1 cellular context compared by ENCODE assay signal in the genomic region with DNA sequence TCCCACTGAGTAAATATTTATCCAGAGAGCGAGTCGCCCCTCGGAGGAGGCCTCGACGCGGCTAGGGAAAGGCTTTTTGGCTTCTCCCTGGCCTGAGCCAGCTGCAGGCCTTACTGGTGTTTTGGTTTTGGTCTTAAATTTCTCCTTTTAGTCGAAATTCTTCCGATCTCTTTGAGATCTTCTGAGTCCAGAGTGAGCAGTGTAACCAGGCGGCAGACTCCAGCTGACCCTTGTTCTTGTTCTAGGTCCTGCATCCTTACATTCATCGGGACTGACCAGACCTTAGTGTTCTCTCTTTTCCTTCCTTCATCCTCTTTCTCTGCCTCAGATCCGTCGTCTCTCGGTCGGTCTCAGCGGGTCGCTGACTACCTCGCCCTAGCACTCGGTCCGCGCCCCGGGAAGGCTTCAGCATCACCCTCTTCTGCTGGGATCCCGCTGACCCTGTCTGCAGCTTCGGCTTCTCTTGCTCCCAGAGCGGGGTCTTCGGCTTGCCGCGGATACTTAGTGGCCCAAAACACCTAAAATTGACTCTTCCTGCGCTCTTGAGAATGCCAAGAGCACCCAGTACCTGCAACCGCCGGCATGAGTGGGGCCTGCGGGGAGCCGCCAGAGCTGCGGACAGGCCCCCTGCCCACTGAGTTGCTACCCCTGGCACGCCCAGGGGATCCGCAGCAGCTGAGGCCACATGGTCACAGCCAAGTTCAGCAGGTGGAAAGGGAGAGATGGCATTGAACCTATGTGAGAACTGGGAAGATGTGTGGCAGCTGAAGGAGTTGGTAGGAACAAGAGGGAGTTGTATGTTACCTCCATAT.
TF ChIP-seq lines count a peak whose summit lies in the region.

No MANE protein-coding gene starts in this region.

TF ChIP-seq in HepG2, 621 proteins besides CTCF, POLR2A, EP300 and RAD21 (continued from another document and continues in another):
- TF ChIP-seq EED (CRISPR knock-in tag; IDR thresholded peaks at IDR 0.05) (peak; percentile 8; the same call in 1 of the 2 replicates), ZNF496 (CRISPR knock-in tag; IDR thresholded peaks at IDR 0.05; ENCODE audit: insufficient replicate concordance) (no peak), SP140L (CRISPR knock-in tag; IDR thresholded peaks at IDR 0.05; ENCODE audit: borderline replicate concordance) (no peak), ZNF552 (CRISPR knock-in tag; IDR thresholded peaks at IDR 0.05; ENCODE audit: borderline replicate concordance) (no peak), KDM2A (CRISPR knock-in tag; IDR thresholded peaks at IDR 0.05; ENCODE audit: borderline replicate concordance, low read depth) (0 out of 2 replicates have a peak, but pooled peaks have one; percentile 26), ZNF256 (CRISPR knock-in tag; conservative IDR thresholded peaks at IDR 0.05) (no peak), ETV5 (CRISPR knock-in tag; IDR thresholded peaks at IDR 0.05; ENCODE audit: borderline replicate concordance) (no peak), PATZ1 (CRISPR knock-in tag; IDR thresholded peaks at IDR 0.05) (peak; percentile 19; the same call in 1 of the 2 replicates), KLF12 (CRISPR knock-in tag; IDR thresholded peaks at IDR 0.05; ENCODE audit: borderline replicate concordance) (no peak), ZNF891 (CRISPR knock-in tag; IDR thresholded peaks at IDR 0.05) (no peak), KAT7 (CRISPR knock-in tag; IDR thresholded peaks at IDR 0.05; ENCODE audit: borderline replicate concordance) (no peak), GRHL1 (CRISPR knock-in tag; conservative IDR thresholded peaks at IDR 0.05) (no peak), ZNF253 (CRISPR knock-in tag; IDR thresholded peaks at IDR 0.05; ENCODE audit: borderline replicate concordance) (0 out of 2 replicates have a peak, but pooled peaks have one; percentile 69), EEA1 (CRISPR knock-in tag; IDR thresholded peaks at IDR 0.05; ENCODE audit: borderline replicate concordance) (no peak), YEATS4 (CRISPR knock-in tag; IDR thresholded peaks at IDR 0.05; ENCODE audit: borderline replicate concordance) (no peak), WIZ (CRISPR knock-in tag; IDR thresholded peaks at IDR 0.05) (no peak), ZNF296 (CRISPR knock-in tag; conservative IDR thresholded peaks at IDR 0.05) (no peak), ZZZ3 (CRISPR knock-in tag; IDR thresholded peaks at IDR 0.05; ENCODE audit: borderline replicate concordance) (no peak), SRY (CRISPR knock-in tag; IDR thresholded peaks at IDR 0.05) (no peak), HDAC1 (CRISPR knock-in tag; IDR thresholded peaks at IDR 0.05) (no peak), KLF11 (CRISPR knock-in tag; IDR thresholded peaks at IDR 0.05) (no peak), MXD4 (CRISPR knock-in tag; IDR thresholded peaks at IDR 0.05) (no peak), ZNF609 (CRISPR knock-in tag; IDR thresholded peaks at IDR 0.05; ENCODE audit: borderline replicate concordance) (no peak), MED13 (CRISPR knock-in tag; IDR thresholded peaks at IDR 0.05) (no peak), RELA (CRISPR knock-in tag; IDR thresholded peaks at IDR 0.05) (no peak), GATAD2A (CRISPR knock-in tag; IDR thresholded peaks at IDR 0.05) (no peak), ZNF549 (CRISPR knock-in tag; IDR thresholded peaks at IDR 0.05) (no peak), RNF2 (conservative IDR thresholded peaks at IDR 0.05; ENCODE audit: low read depth) (no peak), KDM5B (CRISPR knock-in tag; IDR thresholded peaks at IDR 0.05; ENCODE audit: borderline replicate concordance) (peak; percentile 34; the same call in 1 of the 2 replicates), NBN (conservative IDR thresholded peaks at IDR 0.05) (no peak), NR2F6 (IDR thresholded peaks at IDR 0.05) (no peak), NR2F6 (CRISPR knock-in tag; IDR thresholded peaks at IDR 0.05) (no peak), ZNF772 (CRISPR knock-in tag; IDR thresholded peaks at IDR 0.05) (no peak), NFE2L2 (IDR thresholded peaks at IDR 0.05; ENCODE audit: low read length) (no peak), PLRG1 (conservative IDR thresholded peaks at IDR 0.05) (no peak), CBX1 (IDR thresholded peaks at IDR 0.05; ENCODE audit: low read depth) (no peak), ZNF567 (CRISPR knock-in tag; IDR thresholded peaks at IDR 0.05; ENCODE audit: borderline replicate concordance) (no peak), ZNF484 (CRISPR knock-in tag; IDR thresholded peaks at IDR 0.05; ENCODE audit: borderline replicate concordance, low read depth) (no peak)
- TF ChIP-seq, protein P1, sequence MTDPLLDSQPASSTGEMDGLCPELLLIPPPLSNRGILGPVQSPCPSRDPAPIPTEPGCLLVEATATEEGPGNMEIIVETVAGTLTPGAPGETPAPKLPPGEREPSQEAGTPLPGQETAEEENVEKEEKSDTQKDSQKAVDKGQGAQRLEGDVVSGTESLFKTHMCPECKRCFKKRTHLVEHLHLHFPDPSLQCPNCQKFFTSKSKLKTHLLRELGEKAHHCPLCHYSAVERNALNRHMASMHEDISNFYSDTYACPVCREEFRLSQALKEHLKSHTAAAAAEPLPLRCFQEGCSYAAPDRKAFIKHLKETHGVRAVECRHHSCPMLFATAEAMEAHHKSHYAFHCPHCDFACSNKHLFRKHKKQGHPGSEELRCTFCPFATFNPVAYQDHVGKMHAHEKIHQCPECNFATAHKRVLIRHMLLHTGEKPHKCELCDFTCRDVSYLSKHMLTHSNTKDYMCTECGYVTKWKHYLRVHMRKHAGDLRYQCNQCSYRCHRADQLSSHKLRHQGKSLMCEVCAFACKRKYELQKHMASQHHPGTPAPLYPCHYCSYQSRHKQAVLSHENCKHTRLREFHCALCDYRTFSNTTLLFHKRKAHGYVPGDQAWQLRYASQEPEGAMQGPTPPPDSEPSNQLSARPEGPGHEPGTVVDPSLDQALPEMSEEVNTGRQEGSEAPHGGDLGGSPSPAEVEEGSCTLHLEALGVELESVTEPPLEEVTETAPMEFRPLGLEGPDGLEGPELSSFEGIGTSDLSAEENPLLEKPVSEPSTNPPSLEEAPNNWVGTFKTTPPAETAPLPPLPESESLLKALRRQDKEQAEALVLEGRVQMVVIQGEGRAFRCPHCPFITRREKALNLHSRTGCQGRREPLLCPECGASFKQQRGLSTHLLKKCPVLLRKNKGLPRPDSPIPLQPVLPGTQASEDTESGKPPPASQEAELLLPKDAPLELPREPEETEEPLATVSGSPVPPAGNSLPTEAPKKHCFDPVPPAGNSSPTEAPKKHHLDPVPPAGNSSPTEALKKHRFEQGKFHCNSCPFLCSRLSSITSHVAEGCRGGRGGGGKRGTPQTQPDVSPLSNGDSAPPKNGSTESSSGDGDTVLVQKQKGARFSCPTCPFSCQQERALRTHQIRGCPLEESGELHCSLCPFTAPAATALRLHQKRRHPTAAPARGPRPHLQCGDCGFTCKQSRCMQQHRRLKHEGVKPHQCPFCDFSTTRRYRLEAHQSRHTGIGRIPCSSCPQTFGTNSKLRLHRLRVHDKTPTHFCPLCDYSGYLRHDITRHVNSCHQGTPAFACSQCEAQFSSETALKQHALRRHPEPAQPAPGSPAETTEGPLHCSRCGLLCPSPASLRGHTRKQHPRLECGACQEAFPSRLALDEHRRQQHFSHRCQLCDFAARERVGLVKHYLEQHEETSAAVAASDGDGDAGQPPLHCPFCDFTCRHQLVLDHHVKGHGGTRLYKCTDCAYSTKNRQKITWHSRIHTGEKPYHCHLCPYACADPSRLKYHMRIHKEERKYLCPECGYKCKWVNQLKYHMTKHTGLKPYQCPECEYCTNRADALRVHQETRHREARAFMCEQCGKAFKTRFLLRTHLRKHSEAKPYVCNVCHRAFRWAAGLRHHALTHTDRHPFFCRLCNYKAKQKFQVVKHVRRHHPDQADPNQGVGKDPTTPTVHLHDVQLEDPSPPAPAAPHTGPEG (CRISPR knock-in tag; IDR thresholded peaks at IDR 0.05) = no peak
- TF ChIP-seq, protein P2, sequence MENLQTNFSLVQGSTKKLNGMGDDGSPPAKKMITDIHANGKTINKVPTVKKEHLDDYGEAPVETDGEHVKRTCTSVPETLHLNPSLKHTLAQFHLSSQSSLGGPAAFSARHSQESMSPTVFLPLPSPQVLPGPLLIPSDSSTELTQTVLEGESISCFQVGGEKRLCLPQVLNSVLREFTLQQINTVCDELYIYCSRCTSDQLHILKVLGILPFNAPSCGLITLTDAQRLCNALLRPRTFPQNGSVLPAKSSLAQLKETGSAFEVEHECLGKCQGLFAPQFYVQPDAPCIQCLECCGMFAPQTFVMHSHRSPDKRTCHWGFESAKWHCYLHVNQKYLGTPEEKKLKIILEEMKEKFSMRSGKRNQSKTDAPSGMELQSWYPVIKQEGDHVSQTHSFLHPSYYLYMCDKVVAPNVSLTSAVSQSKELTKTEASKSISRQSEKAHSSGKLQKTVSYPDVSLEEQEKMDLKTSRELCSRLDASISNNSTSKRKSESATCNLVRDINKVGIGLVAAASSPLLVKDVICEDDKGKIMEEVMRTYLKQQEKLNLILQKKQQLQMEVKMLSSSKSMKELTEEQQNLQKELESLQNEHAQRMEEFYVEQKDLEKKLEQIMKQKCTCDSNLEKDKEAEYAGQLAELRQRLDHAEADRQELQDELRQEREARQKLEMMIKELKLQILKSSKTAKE (CRISPR knock-in tag; IDR thresholded peaks at IDR 0.05; ENCODE audit: borderline replicate concordance) = no peak
- TF ChIP-seq, protein P3, sequence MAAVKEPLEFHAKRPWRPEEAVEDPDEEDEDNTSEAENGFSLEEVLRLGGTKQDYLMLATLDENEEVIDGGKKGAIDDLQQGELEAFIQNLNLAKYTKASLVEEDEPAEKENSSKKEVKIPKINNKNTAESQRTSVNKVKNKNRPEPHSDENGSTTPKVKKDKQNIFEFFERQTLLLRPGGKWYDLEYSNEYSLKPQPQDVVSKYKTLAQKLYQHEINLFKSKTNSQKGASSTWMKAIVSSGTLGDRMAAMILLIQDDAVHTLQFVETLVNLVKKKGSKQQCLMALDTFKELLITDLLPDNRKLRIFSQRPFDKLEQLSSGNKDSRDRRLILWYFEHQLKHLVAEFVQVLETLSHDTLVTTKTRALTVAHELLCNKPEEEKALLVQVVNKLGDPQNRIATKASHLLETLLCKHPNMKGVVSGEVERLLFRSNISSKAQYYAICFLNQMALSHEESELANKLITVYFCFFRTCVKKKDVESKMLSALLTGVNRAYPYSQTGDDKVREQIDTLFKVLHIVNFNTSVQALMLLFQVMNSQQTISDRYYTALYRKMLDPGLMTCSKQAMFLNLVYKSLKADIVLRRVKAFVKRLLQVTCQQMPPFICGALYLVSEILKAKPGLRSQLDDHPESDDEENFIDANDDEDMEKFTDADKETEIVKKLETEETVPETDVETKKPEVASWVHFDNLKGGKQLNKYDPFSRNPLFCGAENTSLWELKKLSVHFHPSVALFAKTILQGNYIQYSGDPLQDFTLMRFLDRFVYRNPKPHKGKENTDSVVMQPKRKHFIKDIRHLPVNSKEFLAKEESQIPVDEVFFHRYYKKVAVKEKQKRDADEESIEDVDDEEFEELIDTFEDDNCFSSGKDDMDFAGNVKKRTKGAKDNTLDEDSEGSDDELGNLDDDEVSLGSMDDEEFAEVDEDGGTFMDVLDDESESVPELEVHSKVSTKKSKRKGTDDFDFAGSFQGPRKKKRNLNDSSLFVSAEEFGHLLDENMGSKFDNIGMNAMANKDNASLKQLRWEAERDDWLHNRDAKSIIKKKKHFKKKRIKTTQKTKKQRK (IDR thresholded peaks at IDR 0.05; ENCODE audit: low read length) = no peak
